ENCODE assay signal across 8 cellular contexts in the genomic region with DNA sequence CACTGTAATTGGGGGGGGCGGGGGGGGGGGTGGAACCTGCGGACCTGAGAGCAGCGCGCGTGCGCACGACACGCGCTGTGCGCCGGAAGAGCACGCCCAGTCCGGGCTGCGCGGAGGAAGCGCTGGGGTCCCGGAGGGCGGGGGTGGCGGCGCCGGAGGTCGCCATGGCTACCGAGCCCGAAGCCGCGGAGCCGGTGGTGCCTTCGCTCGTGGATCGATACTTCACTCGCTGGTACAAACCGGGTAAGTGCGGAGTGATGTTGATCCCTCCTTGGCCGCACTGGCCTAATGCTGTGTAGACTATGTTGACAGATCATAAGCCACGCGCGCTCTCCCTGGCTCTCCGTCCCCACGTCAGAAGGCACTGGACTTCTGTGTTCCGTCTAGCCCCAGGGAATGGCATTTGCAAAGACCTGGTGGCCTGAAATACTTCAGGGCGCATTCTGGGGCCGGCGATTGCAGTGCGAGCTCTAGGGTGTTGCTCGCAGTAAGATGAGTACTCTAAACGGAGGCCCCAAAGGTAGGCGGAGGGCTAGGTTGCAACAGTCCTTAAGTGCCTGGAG. TPM values are rescaled to one million over a fixed set of nuclear protein-coding genes. Genes with fewer than 3 reads are reported as not detected.
DNase-seq lines count a peak whose midpoint lies in the region; ATAC-seq and TF ChIP-seq lines count a peak whose summit lies in the region.

Gene ABITRAM, plus strand, starts transcription at position 78 of the 563 bp plus-strand sequence. Its CDS starts 87 bp downstream, at position 165.

- no peaks in the 10 kb centered on the region for H3K27me3 ChIP-seq in GM23338 (ENCODE audit: insufficient read depth)

- H3K4me1 Mint-ChIP-seq in GM23338 = peaks cover 13% of the 10 kb centered on the region
- peaks cover 31% of the 10 kb centered on the region for H3K4me1 Mint-ChIP-seq in activated naive CD4-positive, alpha-beta T cell treated with anti-CD3 and anti-CD28 coated beads, Interleukin-2, amount 10 ng/mL, durations not matched to agents 7 days and 5 days

- peak; percentile 86 for ATAC-seq in GM23338

- H3K4me3 Mint-ChIP-seq in GM23338 = peak within 1 kb of the TSS; percentile 93
- H3K4me3 Mint-ChIP-seq in activated naive CD4-positive, alpha-beta T cell treated with anti-CD3 and anti-CD28 coated beads, Interleukin-2, amount 10 ng/mL, durations not matched to agents 7 days and 5 days = peak within 1 kb of the TSS; percentile 99

- peak within 1 kb of the TSS; percentile 99 for H3K4me3 ChIP-seq in GM23338

- peak within 1 kb of the TSS; percentile 98 for H3K27ac Mint-ChIP-seq in GM23338
- peak within 1 kb of the TSS; percentile 98 for H3K27ac Mint-ChIP-seq in activated naive CD4-positive, alpha-beta T cell treated with anti-CD3 and anti-CD28 coated beads, Interleukin-2, amount 10 ng/mL, durations not matched to agents 7 days and 5 days

- H3F3A ChIP-seq in GM23338 (replicated peaks; ENCODE audit: low read depth) = peaks cover 8% of the 10 kb centered on the region; the same call in 1 of the 2 replicates

- no peaks in the 10 kb centered on the region; the same call in 1 of the 2 replicates for H4K20me1 ChIP-seq in GM23338 (replicated peaks; ENCODE audit: insufficient read depth)

- peak within 1 kb of the TSS; percentile 99 for H3K4me2 ChIP-seq in GM23338

- peak within 1 kb of the TSS; percentile 96 for H3K27ac ChIP-seq in GM23338 (ENCODE audit: low read depth)

- H3K79me2 ChIP-seq in GM23338 (replicated peaks; ENCODE audit: insufficient read depth) = peaks cover 28% of the 10 kb centered on the region

- TF ChIP-seq CTCF in GM23338 (conservative IDR thresholded peaks at IDR 0.05; ENCODE audit: low read depth in 2 of 2) = no peak

- H3K27me3 Mint-ChIP-seq in GM23338 (ENCODE audit: insufficient read depth, low read depth, poor library complexity) = peaks cover 8% of the 10 kb centered on the region
- H3K27me3 Mint-ChIP-seq in activated naive CD4-positive, alpha-beta T cell treated with anti-CD3 and anti-CD28 coated beads, Interleukin-2, amount 10 ng/mL, durations not matched to agents 7 days and 5 days = no peaks in the 10 kb centered on the region

- H2AFZ ChIP-seq in GM23338 = peak within 1 kb of the TSS; percentile 100

- H3K9me3 Mint-ChIP-seq in GM23338 = no peaks in the 10 kb centered on the region
- no peaks in the 10 kb centered on the region for H3K9me3 Mint-ChIP-seq in activated naive CD4-positive, alpha-beta T cell treated with anti-CD3 and anti-CD28 coated beads, Interleukin-2, amount 10 ng/mL, durations not matched to agents 7 days and 5 days

- no peaks in the 10 kb centered on the region for H3K9me2 ChIP-seq in GM23338 (ENCODE audit: insufficient read depth)

- DNase-seq in EH (ENCODE audit: low read depth) = peak; percentile 84
- DNase-seq in GM23338 (ENCODE audit: low spot score) = peak; percentile 87
- DNase-seq in LHCN-M2 (ENCODE audit: low read depth) = peak; percentile 73
- peak; percentile 73 for DNase-seq in SHP77 treated with DMSO at 0.1 percent for 48 hours (lab: John Stamatoyannopoulos, UW)
- peak; percentile 85 for DNase-seq in activated naive CD4-positive, alpha-beta T cell treated with anti-CD3 and anti-CD28 coated beads, Interleukin-2, amount 10 ng/mL, durations not matched to agents 7 days and 5 days
- DNase-seq in germinal center (ENCODE audit: low spot score) = peak; percentile 91
- DNase-seq in non-pigmented ciliary epithelial cell (ENCODE audit: low read depth) = peak; percentile 41
- peak; percentile 88 for DNase-seq in superior temporal gyrus (ENCODE audit: extremely low spot score)

- peaks cover 11% of the 10 kb centered on the region; the same call in 2 of the 3 replicates for H3K36me3 Mint-ChIP-seq in GM23338 (ENCODE audit: low read depth)
- H3K36me3 Mint-ChIP-seq in activated naive CD4-positive, alpha-beta T cell treated with anti-CD3 and anti-CD28 coated beads, Interleukin-2, amount 10 ng/mL, durations not matched to agents 7 days and 5 days = peaks cover 12% of the 10 kb centered on the region

- CTCF ChIA-PET in activated naive CD4-positive, alpha-beta T cell treated with anti-CD3 and anti-CD28 coated beads, Interleukin-2, amount 10 ng/mL, durations not matched to agents 7 days and 5 days (lab: Charles Lee) = interaction anchor here (0.6 kb wide), 2 partner anchors 590 to 925 kb away, joined by 3 read pairs; no protein-coding TSS in a partner anchor

- H3K4me1 ChIP-seq in GM23338 (ENCODE audit: insufficient read depth) = peaks cover 16% of the 10 kb centered on the region

- H3K36me3 ChIP-seq in GM23338 (ENCODE audit: insufficient read depth) = no peaks in the 10 kb centered on the region; the same call in 1 of the 2 replicates

TF ChIP-seq in GM23338, 12 proteins besides CTCF, POLR2A, EP300 and RAD21:
- no peak for TF ChIP-seq JUNB (IDR thresholded peaks at IDR 0.05; ENCODE audit: unreplicated experiment)
- TF ChIP-seq EZH2 (IDR thresholded peaks at IDR 0.05; ENCODE audit: low read depth, unreplicated experiment) = no peak
- no peak for TF ChIP-seq POLR2AphosphoS5 (IDR thresholded peaks at IDR 0.05; ENCODE audit: low read depth)
- no peak for TF ChIP-seq REST (IDR thresholded peaks at IDR 0.05; ENCODE audit: unreplicated experiment)
- TF ChIP-seq ZNF114 (CRISPR knock-in tag; IDR thresholded peaks at IDR 0.05) = no peak
- TF ChIP-seq EZH2phosphoT487 (IDR thresholded peaks at IDR 0.05; ENCODE audit: unreplicated experiment) = no peak
- no peak for TF ChIP-seq NANOG (IDR thresholded peaks at IDR 0.05; ENCODE audit: borderline replicate concordance)
- TF ChIP-seq, protein P1, sequence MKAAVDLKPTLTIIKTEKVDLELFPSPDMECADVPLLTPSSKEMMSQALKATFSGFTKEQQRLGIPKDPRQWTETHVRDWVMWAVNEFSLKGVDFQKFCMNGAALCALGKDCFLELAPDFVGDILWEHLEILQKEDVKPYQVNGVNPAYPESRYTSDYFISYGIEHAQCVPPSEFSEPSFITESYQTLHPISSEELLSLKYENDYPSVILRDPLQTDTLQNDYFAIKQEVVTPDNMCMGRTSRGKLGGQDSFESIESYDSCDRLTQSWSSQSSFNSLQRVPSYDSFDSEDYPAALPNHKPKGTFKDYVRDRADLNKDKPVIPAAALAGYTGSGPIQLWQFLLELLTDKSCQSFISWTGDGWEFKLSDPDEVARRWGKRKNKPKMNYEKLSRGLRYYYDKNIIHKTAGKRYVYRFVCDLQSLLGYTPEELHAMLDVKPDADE (IDR thresholded peaks at IDR 0.05) = no peak

RNA-seq across cellular contexts. Expression of gene ABITRAM, which starts in this region (rescaled TPM):
- total RNA-seq in GM23338 (2014; rRNA removed; shearing (Covaris generic)) = 4.9 and 11.5 TPM in 2 replicates
- polyA plus RNA-seq in GM23338 (2016; fragmentation: Nextera tagmentation; extraction: Ambion mirVana) = 6.3 and 10.1 TPM in 2 replicates
- 6.9 and 9.1 TPM in 2 replicates for total RNA-seq in LHCN-M2 (2014; rRNA removed)
- 7.6 TPM for polyA plus RNA-seq in LHCN-M2 (2012)

Comparison
In these comparisons a context has a peak if more than half of its experiments do, and no peak if none do; other contexts are left out.
1. Peak in every context shown above with its lines: DNase-seq, ATAC-seq, H3K4me3 ChIP-seq and H3K27ac ChIP-seq.
2. DNase-seq: peak in every context shown above with its lines; median percentile 91 in germinal center; 88 in superior temporal gyrus; 87 in GM23338; 85 in activated naive CD4-positive, alpha-beta T cell treated with anti-CD3 and anti-CD28 coated beads, Interleukin-2, amount 10 ng/mL, durations not matched to agents 7 days and 5 days; 84 in EH; 73 in LHCN-M2; 73 in SHP77 treated with DMSO at 0.1 percent for 48 hours; 41 in non-pigmented ciliary epithelial cell.